In the genomic region with DNA sequence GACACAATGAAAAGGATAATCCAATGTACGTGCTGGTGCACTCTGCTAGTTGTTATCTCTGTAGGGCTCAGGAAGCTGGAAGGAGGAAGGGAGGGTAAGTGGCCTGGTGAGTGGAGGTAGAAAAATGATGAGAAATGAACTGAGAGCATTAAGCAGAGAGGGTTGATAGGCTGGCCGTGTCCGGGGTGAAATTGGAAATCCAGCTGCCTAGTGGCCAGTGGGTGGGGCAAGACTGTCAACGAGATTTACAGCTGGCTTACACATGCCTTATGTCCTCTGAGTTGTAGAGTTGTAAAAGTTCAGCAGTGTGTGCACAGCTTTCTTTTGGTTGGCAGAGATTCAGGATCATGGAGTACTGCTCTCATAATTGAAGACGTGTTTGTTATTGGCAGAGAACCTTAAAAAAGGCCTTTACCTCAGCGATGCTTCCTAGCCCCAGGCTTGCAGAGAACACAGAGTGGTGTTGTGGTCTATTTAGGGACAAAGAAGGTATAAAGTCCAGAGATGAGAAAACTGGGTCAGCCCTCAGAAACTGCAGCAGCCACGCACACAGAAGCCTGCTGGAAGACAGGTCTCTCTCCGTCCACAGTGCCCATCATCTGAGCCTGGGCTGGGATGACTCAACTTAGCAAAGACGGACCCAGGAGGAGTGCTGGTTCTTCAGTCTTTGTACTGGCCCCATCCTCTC, we compare ENCODE assay signal across 8 cellular contexts.
DNase-seq lines count a peak whose midpoint lies in the region; ATAC-seq and TF ChIP-seq lines count a peak whose summit lies in the region.

No MANE protein-coding gene starts in this region.

- H3K9me3 ChIP-seq in Peyer's patch, result no peaks in the 10 kb centered on the region
- H3K9me3 ChIP-seq in CD4-positive, alpha-beta memory T cell (ENCODE audit: control insufficient read depth in 1 of 2, low read length in 2 of 2), result no peaks in the 10 kb centered on the region

- in situ Hi-C loops in Caki2 (cut with HindIII; ENCODE audit: low pct_unique_long_range_greater_than_20kb, low sequenced_read_pairs), result no loop called here

- H3K27ac ChIP-seq in Peyer's patch (peak overlapping the region; percentile 43 to 85 (median 70)), rectal smooth muscle tissue (ENCODE audit: low read depth, low read length) (peak overlapping the region; percentile 92)
- H3K27ac ChIP-seq in CD4-positive, alpha-beta memory T cell (ENCODE audit: low read depth, low read length), result no peak overlapping the region

- H3K36me3 ChIP-seq in Peyer's patch (peaks cover 0 to 11% (median 0%) of the 10 kb centered on the region in 3 donors), rectal smooth muscle tissue (ENCODE audit: control insufficient read depth, insufficient read depth, low read length) (no peaks in the 10 kb centered on the region)
- H3K36me3 ChIP-seq in CD4-positive, alpha-beta memory T cell (ENCODE audit: insufficient read depth, low read length), result no peaks in the 10 kb centered on the region

- H3K27me3 Mint-ChIP-seq in activated T-cell treated with anti-CD3 and anti-CD28 coated beads, Interleukin-2, amount 50 U/mL, for 72 hours (ENCODE audit: low read depth), result peaks cover 5% of the 10 kb centered on the region
- peaks cover 9 to 11% of the 10 kb centered on the region in 2 donors for H3K27me3 Mint-ChIP-seq in CD4-positive, alpha-beta memory T cell

- H3K4me1 Mint-ChIP-seq in activated T-cell treated with anti-CD3 and anti-CD28 coated beads, Interleukin-2, amount 50 U/mL, for 72 hours (ENCODE audit: low read depth), result no peaks in the 10 kb centered on the region
- no peaks in the 10 kb centered on the region for H3K4me1 Mint-ChIP-seq in CD4-positive, alpha-beta memory T cell

- no peak for ATAC-seq in activated T-cell treated with anti-CD3 and anti-CD28 coated beads, Interleukin-2, amount 50 U/mL, for 72 hours (replicated peaks in 1 of 2)
- ATAC-seq in HG02798 (IDR thresholded peaks at IDR 0.05; ENCODE audit: poor library complexity, unreplicated experiment), result no peak

- no peak overlapping the region for H3K27ac Mint-ChIP-seq in activated T-cell treated with anti-CD3 and anti-CD28 coated beads, Interleukin-2, amount 50 U/mL, for 72 hours
- no peak overlapping the region for H3K27ac Mint-ChIP-seq in CD4-positive, alpha-beta memory T cell

- peak in 1 of 6 experiments; percentile 13 for TF ChIP-seq CTCF in Peyer's patch (IDR thresholded peaks at IDR 0.05)
- no peak for TF ChIP-seq CTCF in fibroblast of mammary gland (conservative IDR thresholded peaks at IDR 0.05; ENCODE audit: control insufficient read depth, insufficient read depth, low read depth, low read length)

- TF ChIP-seq POLR2A in Peyer's patch (IDR thresholded peaks at IDR 0.05), result no peak

- no peaks in the 10 kb centered on the region for H3K9me3 Mint-ChIP-seq in activated T-cell treated with anti-CD3 and anti-CD28 coated beads, Interleukin-2, amount 50 U/mL, for 72 hours
- no peaks in the 10 kb centered on the region for H3K9me3 Mint-ChIP-seq in CD4-positive, alpha-beta memory T cell

- CTCF ChIA-PET in CD4-positive, alpha-beta memory T cell (lab: Charles Lee; ENCODE audit: partially characterized antibody), result no interaction called here

- H3K9ac ChIP-seq in rectal smooth muscle tissue (ENCODE audit: low read length), result no peak overlapping the region

- H3K27me3 ChIP-seq in Peyer's patch, result no peaks in the 10 kb centered on the region
- H3K27me3 ChIP-seq in rectal smooth muscle tissue (ENCODE audit: control insufficient read depth, insufficient read depth, low read length), result no peaks in the 10 kb centered on the region
- no peaks in the 10 kb centered on the region for H3K27me3 ChIP-seq in CD4-positive, alpha-beta memory T cell (ENCODE audit: insufficient read depth, low read length)

- no peak overlapping the region for H3K4me3 Mint-ChIP-seq in activated T-cell treated with anti-CD3 and anti-CD28 coated beads, Interleukin-2, amount 50 U/mL, for 72 hours
- H3K4me3 Mint-ChIP-seq in CD4-positive, alpha-beta memory T cell, result no peak overlapping the region

- POLR2A ChIA-PET in CD4-positive, alpha-beta memory T cell (lab: Charles Lee; ENCODE audit: partially characterized antibody), result no interaction called here

- intact Hi-C loops in CD4-positive, alpha-beta memory T cell (cut with micrococcal nuclease), result no loop called here

- H3K4me3 ChIP-seq in Peyer's patch (no peak overlapping the region), fibroblast of mammary gland (ENCODE audit: control insufficient read depth, low read depth, low read length) (no peak overlapping the region), rectal smooth muscle tissue (ENCODE audit: low read length) (peak overlapping the region; percentile 3)
- no peak overlapping the region for H3K4me3 ChIP-seq in CD4-positive, alpha-beta memory T cell (ENCODE audit: low read length in 2 of 2)

- peaks cover 0 to 20% (median 0%) of the 10 kb centered on the region in 4 donors for H3K4me1 ChIP-seq in Peyer's patch
- peaks cover 20% of the 10 kb centered on the region for H3K4me1 ChIP-seq in rectal smooth muscle tissue (ENCODE audit: control insufficient read depth, insufficient read depth, low read length)
- no peaks in the 10 kb centered on the region for H3K4me1 ChIP-seq in CD4-positive, alpha-beta memory T cell (ENCODE audit: insufficient read depth, low read length)

- DNase-seq in Caki2 (ENCODE audit: low read depth) (peak; percentile 21), Peyer's patch (peak; percentile 22 to 84 (median 76)), fibroblast of mammary gland (ENCODE audit: low read depth) (peak; percentile 99), activated T-cell treated with anti-CD3 and anti-CD28 coated beads for 4 hours (no peak)
- no peak for DNase-seq in activated T-cell treated with anti-CD3 and anti-CD28 coated beads, Interleukin-2, amount 50 U/mL, for 72 hours
- DNase-seq in CD4-positive, alpha-beta memory T cell, result no peak

- H3K36me3 Mint-ChIP-seq in activated T-cell treated with anti-CD3 and anti-CD28 coated beads, Interleukin-2, amount 50 U/mL, for 72 hours (ENCODE audit: insufficient read depth in 2 of 2), result no peaks in the 10 kb centered on the region
- no peaks in the 10 kb centered on the region for H3K36me3 Mint-ChIP-seq in CD4-positive, alpha-beta memory T cell

Comparison
In these comparisons a context has a peak if more than half of its experiments do, and no peak if none do; other contexts are left out.
1. DNase-seq: peak in Caki2 (single experiment), Peyer's patch (3 of 3) and fibroblast of mammary gland (single experiment); none in activated T-cell treated with anti-CD3 and anti-CD28 coated beads for 4 hours (single experiment), activated T-cell treated with anti-CD3 and anti-CD28 coated beads, Interleukin-2, amount 50 U/mL, for 72 hours (0 of 2) and CD4-positive, alpha-beta memory T cell (0 of 5).